Comparison of ENCODE assay signal across 9 cellular contexts in genomic region chr9:2727966-2728613, GRCh38. TPM values are rescaled to one million over a fixed set of nuclear protein-coding genes. Genes with fewer than 3 reads are reported as not detected.
DNase-seq lines count a peak whose midpoint lies in the region; ATAC-seq and TF ChIP-seq lines count a peak whose summit lies in the region.
"Had no signal": no experiment of that assay in that cellular context is flagged by ENCODE, and none has a peak within 500 bp of the region (broad histone marks: within the 10 kb centered on the region; RNA-seq: fewer than 3 reads in every experiment).

No MANE protein-coding gene starts in this region.

- no peaks in the 10 kb centered on the region for H3K36me3 ChIP-seq in NT2/D1 (ENCODE audit: insufficient read depth, insufficient read length, low read length)

- no peak overlapping the region for H3K9ac ChIP-seq in NT2/D1 (ENCODE audit: insufficient read length, low read depth)

- H3K4me3 ChIP-seq in NT2/D1 (ENCODE audit: insufficient read length, low read depth) (no peak overlapping the region), coronary artery (no peak overlapping the region)

- H3K9me3 ChIP-seq in NT2/D1 (ENCODE audit: insufficient read depth, low read length), result no peaks in the 10 kb centered on the region

- DNase-seq in GF-D8 (lab: John Stamatoyannopoulos, UW), result peak; percentile 16
- peak; percentile 57 for DNase-seq in HT1080 (ENCODE audit: low read depth)
- peak; percentile 27 for DNase-seq in NT2/D1 (ENCODE audit: low read depth, low spot score)
- peak; percentile 49 for DNase-seq in dedifferentiated amniotic fluid mesenchymal stem cell (ENCODE audit: extremely low spot score)
- peak; percentile 64 for DNase-seq in medulla oblongata (ENCODE audit: extremely low spot score)
- no peak for DNase-seq in coronary artery (ENCODE audit: low spot score)
- no peak for DNase-seq in stimulated activated CD4-positive, alpha-beta T cell treated with anti-CD3 and anti-CD28 coated beads, Interleukin-1b, Interleukin-23, amount 100 ng/mL, for 48 hours

- ATAC-seq in GM21529 (IDR thresholded peaks at IDR 0.05; ENCODE audit: unreplicated experiment), result peak; percentile 93
- ATAC-seq: activated T-cell treated with anti-CD3 and anti-CD28 coated beads, Interleukin-2, amount 50 U/mL, for 72 hours had no signal

- no peak for TF ChIP-seq CTCF in coronary artery (IDR thresholded peaks at IDR 0.05)

- H3K27me3 ChIP-seq in NT2/D1 (ENCODE audit: insufficient read depth, insufficient read length), result no peaks in the 10 kb centered on the region

- H3K4me1 ChIP-seq in NT2/D1 (ENCODE audit: insufficient read depth, insufficient read length), result no peaks in the 10 kb centered on the region

- H3K27ac ChIP-seq in coronary artery, result no peak overlapping the region

RNA-seq across cellular contexts. Expression of gene KCNV2, which starts 10.8 kb away (rescaled TPM):
- total RNA-seq in HT1080 (2014; rRNA removed; shearing (Covaris generic)), result not detected in 2 replicates
- not detected in 2 replicates for polyA plus RNA-seq in HT1080 (2015; cell fraction: cytosol; rRNA removed)
- polyA plus RNA-seq in HT1080 (2015; cell fraction: nucleus; rRNA removed), result not detected in 2 replicates
- total RNA-seq: activated T-cell treated with anti-CD3 and anti-CD28 coated beads, Interleukin-2, amount 50 U/mL, for 72 hours had no signal

Comparison
In these comparisons a context has a peak if more than half of its experiments do, and no peak if none do; other contexts are left out.
1. DNase-seq: peak in GF-D8 (single experiment), HT1080 (single experiment), NT2/D1 (single experiment), dedifferentiated amniotic fluid mesenchymal stem cell (single experiment) and medulla oblongata (single experiment); none in coronary artery (single experiment) and stimulated activated CD4-positive, alpha-beta T cell treated with anti-CD3 and anti-CD28 coated beads, Interleukin-1b, Interleukin-23, amount 100 ng/mL, for 48 hours (single experiment).